ENCODE assay signal across 11 cellular contexts in the genomic region with DNA sequence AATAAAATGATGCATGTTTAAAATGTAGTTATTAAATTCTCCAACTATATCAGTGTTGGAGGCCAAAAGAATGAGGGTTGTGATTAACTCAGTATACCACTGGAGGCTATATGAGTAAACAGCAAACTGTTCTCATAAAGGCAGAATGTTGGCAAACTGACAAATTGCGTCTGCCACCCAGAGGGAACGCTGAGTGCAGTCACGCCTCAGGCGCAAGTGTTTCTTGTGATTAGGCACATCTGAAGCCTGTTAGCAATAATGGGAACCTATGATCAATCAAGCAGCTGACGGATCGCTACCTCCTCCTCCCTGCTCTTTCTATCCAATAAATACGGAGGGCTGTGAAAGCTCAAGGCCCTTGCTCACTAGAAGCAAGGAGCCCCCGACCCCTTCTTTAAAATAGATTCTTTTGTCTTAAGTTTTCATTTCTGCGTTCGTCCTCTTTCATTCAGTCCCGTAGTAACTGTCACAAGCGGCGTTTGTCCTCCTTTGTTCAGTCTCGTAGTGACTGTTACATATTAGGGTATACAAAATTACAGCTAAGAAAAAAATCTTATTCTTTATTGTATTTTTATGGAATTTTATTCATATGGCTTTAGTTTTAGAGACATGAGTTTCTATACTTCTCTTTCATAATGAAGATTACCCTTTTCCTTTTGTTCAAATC. TPM values are rescaled to one million over a fixed set of nuclear protein-coding genes. Genes with fewer than 3 reads are reported as not detected.
A peak's percentile ranks its signal among the peaks of the same experiment; 100 is the strongest.
DNase-seq lines count a peak whose midpoint lies in the region; ATAC-seq and TF ChIP-seq lines count a peak whose summit lies in the region.
"Had no signal": no experiment of that assay in that cellular context is flagged by ENCODE, and none has a peak within 500 bp of the region (broad histone marks: within the 10 kb centered on the region; RNA-seq: fewer than 3 reads in every experiment).

No MANE protein-coding gene starts in this region.

- H3K4me1 Mint-ChIP-seq in activated naive CD4-positive, alpha-beta T cell treated with anti-CD3 and anti-CD28 coated beads for 36 hours (ENCODE audit: low read depth): no peaks in the 10 kb centered on the region

- H3K27ac ChIP-seq in C4-2B: no peak overlapping the region
- no peak overlapping the region for H3K27ac ChIP-seq in brain microvascular endothelial cell

- intact Hi-C loops in activated naive CD4-positive, alpha-beta T cell treated with anti-CD3 and anti-CD28 coated beads for 36 hours (cut with micrococcal nuclease): no loop called here

- H3K36me3 Mint-ChIP-seq in activated naive CD4-positive, alpha-beta T cell treated with anti-CD3 and anti-CD28 coated beads for 36 hours (ENCODE audit: low read depth): no peaks in the 10 kb centered on the region
- peaks cover 4 to 5% of the 10 kb centered on the region in 2 donors for H3K36me3 Mint-ChIP-seq in activated naive CD4-positive, alpha-beta T cell treated with anti-CD3 and anti-CD28 coated beads, Interleukin-2, amount 50 U/mL, for 72 hours

- ATAC-seq in HG03196 (IDR thresholded peaks at IDR 0.05; ENCODE audit: unreplicated experiment): no peak
- ATAC-seq in HG02884 (IDR thresholded peaks at IDR 0.05; ENCODE audit: unreplicated experiment): no peak
- no peak for ATAC-seq in activated naive CD4-positive, alpha-beta T cell treated with anti-CD3 and anti-CD28 coated beads, Interleukin-2, amount 50 U/mL, for 72 hours

- in situ Hi-C loops in brain microvascular endothelial cell (cut with HindIII; ENCODE audit: low pct_ligation_motif_present, low sequenced_read_pairs): no loop called here

- H3K36me3 ChIP-seq in brain microvascular endothelial cell (replicated peaks): no peaks in the 10 kb centered on the region
- H3K36me3 ChIP-seq: uterus had no signal

- no peak overlapping the region for H3K4me3 Mint-ChIP-seq in activated naive CD4-positive, alpha-beta T cell treated with anti-CD3 and anti-CD28 coated beads for 36 hours

- H3K4me3 ChIP-seq in brain microvascular endothelial cell (ENCODE audit: low read depth, low read length): peak overlapping the region; percentile 35
- H3K4me3 ChIP-seq: uterus had no signal

- H3K9me3 Mint-ChIP-seq in activated naive CD4-positive, alpha-beta T cell treated with anti-CD3 and anti-CD28 coated beads for 36 hours: no peaks in the 10 kb centered on the region
- H3K9me3 Mint-ChIP-seq in activated naive CD4-positive, alpha-beta T cell treated with anti-CD3 and anti-CD28 coated beads, Interleukin-2, amount 50 U/mL, for 72 hours: peaks cover 4 to 5% of the 10 kb centered on the region in 2 donors

- peak; percentile 32 for DNase-seq in NCI-H1436 treated with DMSO at 0.1 percent for 48 hours (lab: John Stamatoyannopoulos, UW)
- DNase-seq in brain microvascular endothelial cell: no peak
- DNase-seq in middle frontal gyrus (ENCODE audit: extremely low spot score, low spot score): peak; percentile 12
- DNase-seq in activated naive CD4-positive, alpha-beta T cell treated with anti-CD3 and anti-CD28 coated beads for 36 hours: no peak
- DNase-seq in activated naive CD4-positive, alpha-beta T cell treated with anti-CD3 and anti-CD28 coated beads, Interleukin-2, amount 50 U/mL, for 72 hours (ENCODE audit: low spot score in 2 of 2): no peak
- DNase-seq: effector CD8-positive, alpha-beta T cell; T-helper 9 cell had no signal

- peaks cover 1% of the 10 kb centered on the region for H3K27me3 Mint-ChIP-seq in activated naive CD4-positive, alpha-beta T cell treated with anti-CD3 and anti-CD28 coated beads for 36 hours (ENCODE audit: low read depth)

- CTCF ChIA-PET in activated naive CD4-positive, alpha-beta T cell treated with anti-CD3 and anti-CD28 coated beads for 36 hours (lab: Charles Lee): interaction anchor here (0.7 kb wide), 1 partner anchor 1397 kb away, joined by 7 read pairs; no protein-coding TSS in a partner anchor

- no peak overlapping the region for H3K27ac Mint-ChIP-seq in activated naive CD4-positive, alpha-beta T cell treated with anti-CD3 and anti-CD28 coated beads for 36 hours
- no peak overlapping the region for H3K27ac Mint-ChIP-seq in activated naive CD4-positive, alpha-beta T cell treated with anti-CD3 and anti-CD28 coated beads, Interleukin-2, amount 50 U/mL, for 72 hours

- no peaks in the 10 kb centered on the region for H3K27me3 ChIP-seq in brain microvascular endothelial cell (replicated peaks)
- H3K27me3 ChIP-seq: uterus had no signal

- peak; percentile 34 for TF ChIP-seq CTCF in C4-2B (conservative IDR thresholded peaks at IDR 0.05)
- TF ChIP-seq CTCF in brain microvascular endothelial cell (IDR thresholded peaks at IDR 0.05; ENCODE audit: low read depth, low read length, missing control alignments): no peak

RNA-seq across cellular contexts. Expression of a gene that starts 16.3 kb away (rescaled TPM):
- total RNA-seq in activated naive CD4-positive, alpha-beta T cell treated with anti-CD3 and anti-CD28 coated beads for 36 hours: 10 to 100 TPM; 38.0 to 38.4 TPM
- 10 to 100 TPM; 30.1 to 33.9 TPM for total RNA-seq in activated naive CD4-positive, alpha-beta T cell treated with anti-CD3 and anti-CD28 coated beads, Interleukin-2, amount 50 U/mL, for 72 hours

Comparison
In these comparisons a context has a peak if more than half of its experiments do, and no peak if none do; other contexts are left out.
1. DNase-seq: peak in NCI-H1436 treated with DMSO at 0.1 percent for 48 hours (single experiment) and middle frontal gyrus (single experiment); none in brain microvascular endothelial cell (single experiment), activated naive CD4-positive, alpha-beta T cell treated with anti-CD3 and anti-CD28 coated beads for 36 hours (single experiment) and activated naive CD4-positive, alpha-beta T cell treated with anti-CD3 and anti-CD28 coated beads, Interleukin-2, amount 50 U/mL, for 72 hours (0 of 2).